In the genomic region with DNA sequence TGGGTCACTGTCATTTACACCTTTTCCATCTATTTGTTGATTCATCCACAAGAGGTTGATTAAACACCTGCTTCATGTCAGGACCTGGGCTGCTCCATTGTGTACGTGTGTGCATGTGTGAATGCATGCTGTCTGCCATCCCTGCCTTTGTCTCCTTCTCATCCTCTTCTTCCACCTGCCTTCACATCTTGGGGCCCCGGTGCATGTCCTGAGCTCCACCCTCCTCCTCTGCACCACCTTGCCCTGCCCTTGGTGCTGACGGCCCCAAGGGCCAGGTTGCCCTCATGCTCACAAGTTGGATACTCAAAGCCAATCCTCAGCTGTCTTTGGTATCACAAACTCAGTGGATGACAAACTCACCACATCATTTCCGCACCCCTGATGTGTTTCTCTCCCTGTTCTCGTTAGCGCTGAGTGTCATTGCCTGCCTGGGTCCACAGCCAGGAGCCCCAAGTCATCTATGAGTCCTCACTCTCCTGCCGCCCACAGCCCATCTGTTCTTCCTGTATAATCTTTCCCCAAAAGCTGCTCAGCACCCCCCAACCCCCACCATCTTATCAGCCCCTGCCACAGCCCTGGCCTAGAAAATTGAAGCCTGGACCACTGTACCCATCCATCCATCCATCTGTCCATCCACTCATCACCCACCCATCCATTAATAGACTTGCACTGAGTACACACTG, we compare ENCODE assay signal across 19 cellular contexts.
DNase-seq lines count a peak whose midpoint lies in the region; ATAC-seq and TF ChIP-seq lines count a peak whose summit lies in the region.
"Had no signal": no experiment of that assay in that cellular context is flagged by ENCODE, and none has a peak within 500 bp of the region (broad histone marks: within the 10 kb centered on the region; RNA-seq: fewer than 3 reads in every experiment).

No MANE protein-coding gene starts in this region.

- H3K27ac ChIP-seq in HEK293 (ENCODE audit: extremely low read depth, low read depth, low read length) (no peak overlapping the region), dorsolateral prefrontal cortex (peak overlapping the region in 16 of 59 donors; percentile 1 to 71 (median 42)), left lung (no peak overlapping the region)
- no peak overlapping the region for H3K27ac ChIP-seq in CD8-positive, alpha-beta T cell (ENCODE audit: low read depth, low read length)
- H3K27ac ChIP-seq in CD4-positive, alpha-beta T cell (ENCODE audit: low read depth, low read length), result no peak overlapping the region
- H3K27ac ChIP-seq: RWPE1, SJCRH30 had no signal

- no peak overlapping the region for H3K27ac Mint-ChIP-seq in CD8-positive, alpha-beta T cell
- H3K27ac Mint-ChIP-seq in CD4-positive, alpha-beta T cell, result no peak overlapping the region
- H3K27ac Mint-ChIP-seq: B cell; CD4-positive, CD25-positive, alpha-beta regulatory T cell; H9; IgD-negative memory B cell had no signal

- TF ChIP-seq CTCF in HEK293 (tag by site-specific recombination; IDR thresholded peaks at IDR 0.05), result no peak
- TF ChIP-seq CTCF in dorsolateral prefrontal cortex (IDR thresholded peaks at IDR 0.05 in 54 of 56, conservative IDR thresholded peaks at IDR 0.05 in 2 of 56; ENCODE audit: low read depth in 1 of 56, partially characterized antibody in 56 of 56), result no peak
- TF ChIP-seq CTCF in CD8-positive, alpha-beta T cell (IDR thresholded peaks at IDR 0.05), result no peak
- TF ChIP-seq CTCF in left lung (IDR thresholded peaks at IDR 0.05), result no peak
- no peak for TF ChIP-seq CTCF in CD4-positive, alpha-beta T cell (IDR thresholded peaks at IDR 0.05)

- ATAC-seq in CD8-positive, alpha-beta T cell, result no peak
- no peak for ATAC-seq in left lung
- ATAC-seq in CD4-positive, alpha-beta T cell (ENCODE audit: poor library complexity), result no peak
- ATAC-seq: GM12878 had no signal

- H3K27me3 ChIP-seq in dorsolateral prefrontal cortex (no peaks in the 10 kb centered on the region), left lung (peaks cover 0 to 23% of the 10 kb centered on the region in 2 donors)
- H3K27me3 ChIP-seq in CD8-positive, alpha-beta T cell (ENCODE audit: insufficient read depth, low read length), result no peaks in the 10 kb centered on the region
- H3K27me3 ChIP-seq in CD4-positive, alpha-beta T cell (ENCODE audit: control insufficient read depth, insufficient read depth, low read length), result no peaks in the 10 kb centered on the region

- H3K4me1 Mint-ChIP-seq in CD8-positive, alpha-beta T cell (ENCODE audit: low read depth), result no peaks in the 10 kb centered on the region
- no peaks in the 10 kb centered on the region for H3K4me1 Mint-ChIP-seq in CD4-positive, alpha-beta T cell (ENCODE audit: low read depth)
- H3K4me1 Mint-ChIP-seq: B cell; CD4-positive, CD25-positive, alpha-beta regulatory T cell; H9; IgD-negative memory B cell had no signal

- H3K4me1 ChIP-seq in HEK293 (ENCODE audit: control insufficient read depth, insufficient read depth, low read length) (no peaks in the 10 kb centered on the region), left lung (no peaks in the 10 kb centered on the region)
- no peaks in the 10 kb centered on the region for H3K4me1 ChIP-seq in CD8-positive, alpha-beta T cell (ENCODE audit: insufficient read depth, low read length)

- H3K27me3 Mint-ChIP-seq in CD8-positive, alpha-beta T cell (ENCODE audit: low read depth), result no peaks in the 10 kb centered on the region
- H3K27me3 Mint-ChIP-seq in CD4-positive, alpha-beta T cell, result no peaks in the 10 kb centered on the region
- H3K27me3 Mint-ChIP-seq: B cell; CD4-positive, CD25-positive, alpha-beta regulatory T cell; IgD-negative memory B cell had no signal

- intact Hi-C loops in dorsolateral prefrontal cortex (cut with DNase I), result no loop called here
- intact Hi-C loops in CD8-positive, alpha-beta T cell (cut with DNase I, micrococcal nuclease), result no loop called here
- intact Hi-C loops in left lung (cut with DNase I), result no loop called here
- intact Hi-C loops in CD4-positive, alpha-beta T cell (cut with DNase I, micrococcal nuclease), result no loop called here

- H3K4me3 Mint-ChIP-seq in CD8-positive, alpha-beta T cell, result no peak overlapping the region
- no peak overlapping the region for H3K4me3 Mint-ChIP-seq in CD4-positive, alpha-beta T cell
- H3K4me3 Mint-ChIP-seq: B cell; CD4-positive, CD25-positive, alpha-beta regulatory T cell; H9; IgD-negative memory B cell had no signal

- CTCF ChIA-PET in HEK293 (lab: Yijun Ruan, JAX), result interaction anchor here (0.7 kb wide), 2 partner anchors 138 to 688 kb away, joined by 3 to 4 read pairs; no protein-coding TSS in a partner anchor
- CTCF ChIA-PET in CD8-positive, alpha-beta T cell (lab: Charles Lee), result no interaction called here
- CTCF ChIA-PET in CD4-positive, alpha-beta T cell (lab: Charles Lee), result no interaction called here

- DNase-seq in COLO668 (lab: John Stamatoyannopoulos, UW; ENCODE audit: unreplicated experiment) (peak; percentile 84), NCI-H748 treated with DMSO at 0.1 percent for 48 hours (lab: John Stamatoyannopoulos, UW) (peak; percentile 88), dorsolateral prefrontal cortex (peak in 9 of 10 donors; percentile 14 to 84 (median 62)), left lung (no peak)
- DNase-seq in CD8-positive, alpha-beta T cell, result no peak
- no peak for DNase-seq in CD4-positive, alpha-beta T cell
- DNase-seq: ACHN; CD4-positive, CD25-positive, alpha-beta regulatory T cell; GDM1; H9; NCI-H2081 treated with DMSO at 0.1 percent for 48 hours; NCI-H524; OCI-M1; SJCRH30 had no signal

- H3K9me3 ChIP-seq in HEK293 (ENCODE audit: control insufficient read depth, insufficient read depth, low read depth, low read length) (no peaks in the 10 kb centered on the region), left lung (no peaks in the 10 kb centered on the region)
- H3K9me3 ChIP-seq in CD8-positive, alpha-beta T cell (ENCODE audit: low read length), result no peaks in the 10 kb centered on the region
- H3K9me3 ChIP-seq in CD4-positive, alpha-beta T cell (ENCODE audit: control insufficient read depth, low read length), result no peaks in the 10 kb centered on the region
- H3K9me3 ChIP-seq: SJCRH30 had no signal

- H3K4me3 ChIP-seq in HEK293 (ENCODE audit: low read depth, low read length) (no peak overlapping the region), dorsolateral prefrontal cortex (no peak overlapping the region), left lung (no peak overlapping the region)
- H3K4me3 ChIP-seq in CD8-positive, alpha-beta T cell (ENCODE audit: low read depth, low read length), result no peak overlapping the region
- H3K4me3 ChIP-seq: GM12878, SJCRH30 had no signal

- POLR2A ChIA-PET in HEK293 (lab: Yijun Ruan, JAX), result interaction anchor here (1.0 kb wide), 1 partner anchor 8 kb away, joined by 3 read pairs; no protein-coding TSS in a partner anchor
- POLR2A ChIA-PET in CD8-positive, alpha-beta T cell (lab: Charles Lee), result no interaction called here
- POLR2A ChIA-PET in CD4-positive, alpha-beta T cell (lab: Charles Lee), result no interaction called here

- no peaks in the 10 kb centered on the region for H3K36me3 Mint-ChIP-seq in CD8-positive, alpha-beta T cell
- no peaks in the 10 kb centered on the region for H3K36me3 Mint-ChIP-seq in CD4-positive, alpha-beta T cell (ENCODE audit: low read depth)
- H3K36me3 Mint-ChIP-seq: CD4-positive, CD25-positive, alpha-beta regulatory T cell; IgD-negative memory B cell had no signal

- H3K9me3 Mint-ChIP-seq in CD8-positive, alpha-beta T cell, result no peaks in the 10 kb centered on the region
- H3K9me3 Mint-ChIP-seq in CD4-positive, alpha-beta T cell, result no peaks in the 10 kb centered on the region
- H3K9me3 Mint-ChIP-seq: CD4-positive, CD25-positive, alpha-beta regulatory T cell; H9; IgD-negative memory B cell had no signal

- H3K36me3 ChIP-seq in HEK293 (ENCODE audit: control insufficient read depth in 2 of 2, insufficient read depth in 1 of 2, low read length in 2 of 2) (no peaks in the 10 kb centered on the region), left lung (no peaks in the 10 kb centered on the region)
- no peaks in the 10 kb centered on the region for H3K36me3 ChIP-seq in CD8-positive, alpha-beta T cell (ENCODE audit: insufficient read depth, low read length)
- H3K36me3 ChIP-seq: SJCRH30 had no signal

TF ChIP-seq in HEK293, 187 proteins besides CTCF, POLR2A, EP300 and RAD21 (continues in another document):
- TF ChIP-seq ZBTB20 (tag by site-specific recombination; IDR thresholded peaks at IDR 0.05), result no peak
- peak; percentile 60; the same call in 1 of the 2 replicates for TF ChIP-seq REST (tag by site-specific recombination; IDR thresholded peaks at IDR 0.05)
- TF ChIP-seq BCL11B (tag by site-specific recombination; IDR thresholded peaks at IDR 0.05; ENCODE audit: low read depth), result no peak
- TF ChIP-seq ZNF423 (tag by site-specific recombination; IDR thresholded peaks at IDR 0.05), result no peak
- no peak for TF ChIP-seq ZNF530 (tag by site-specific recombination; IDR thresholded peaks at IDR 0.05; ENCODE audit: low read depth)
- no peak for TF ChIP-seq FEZF1 (tag by site-specific recombination; IDR thresholded peaks at IDR 0.05)

Comparison
In these comparisons a context has a peak if more than half of its experiments do, and no peak if none do; other contexts are left out.
1. DNase-seq: peak in COLO668 (single experiment), NCI-H748 treated with DMSO at 0.1 percent for 48 hours (single experiment) and dorsolateral prefrontal cortex (9 of 10); none in CD8-positive, alpha-beta T cell (0 of 7), left lung (0 of 2) and CD4-positive, alpha-beta T cell (0 of 10).